ENCODE assay signal across 1 cellular context in genomic region chr20:22453244-22454080, GRCh38.
TF ChIP-seq lines count a peak whose summit lies in the region.

No MANE protein-coding gene starts in this region.

TF ChIP-seq in GM23338, 12 proteins besides CTCF, POLR2A, EP300 and RAD21 (continued from another document):
- TF ChIP-seq, protein P1, sequence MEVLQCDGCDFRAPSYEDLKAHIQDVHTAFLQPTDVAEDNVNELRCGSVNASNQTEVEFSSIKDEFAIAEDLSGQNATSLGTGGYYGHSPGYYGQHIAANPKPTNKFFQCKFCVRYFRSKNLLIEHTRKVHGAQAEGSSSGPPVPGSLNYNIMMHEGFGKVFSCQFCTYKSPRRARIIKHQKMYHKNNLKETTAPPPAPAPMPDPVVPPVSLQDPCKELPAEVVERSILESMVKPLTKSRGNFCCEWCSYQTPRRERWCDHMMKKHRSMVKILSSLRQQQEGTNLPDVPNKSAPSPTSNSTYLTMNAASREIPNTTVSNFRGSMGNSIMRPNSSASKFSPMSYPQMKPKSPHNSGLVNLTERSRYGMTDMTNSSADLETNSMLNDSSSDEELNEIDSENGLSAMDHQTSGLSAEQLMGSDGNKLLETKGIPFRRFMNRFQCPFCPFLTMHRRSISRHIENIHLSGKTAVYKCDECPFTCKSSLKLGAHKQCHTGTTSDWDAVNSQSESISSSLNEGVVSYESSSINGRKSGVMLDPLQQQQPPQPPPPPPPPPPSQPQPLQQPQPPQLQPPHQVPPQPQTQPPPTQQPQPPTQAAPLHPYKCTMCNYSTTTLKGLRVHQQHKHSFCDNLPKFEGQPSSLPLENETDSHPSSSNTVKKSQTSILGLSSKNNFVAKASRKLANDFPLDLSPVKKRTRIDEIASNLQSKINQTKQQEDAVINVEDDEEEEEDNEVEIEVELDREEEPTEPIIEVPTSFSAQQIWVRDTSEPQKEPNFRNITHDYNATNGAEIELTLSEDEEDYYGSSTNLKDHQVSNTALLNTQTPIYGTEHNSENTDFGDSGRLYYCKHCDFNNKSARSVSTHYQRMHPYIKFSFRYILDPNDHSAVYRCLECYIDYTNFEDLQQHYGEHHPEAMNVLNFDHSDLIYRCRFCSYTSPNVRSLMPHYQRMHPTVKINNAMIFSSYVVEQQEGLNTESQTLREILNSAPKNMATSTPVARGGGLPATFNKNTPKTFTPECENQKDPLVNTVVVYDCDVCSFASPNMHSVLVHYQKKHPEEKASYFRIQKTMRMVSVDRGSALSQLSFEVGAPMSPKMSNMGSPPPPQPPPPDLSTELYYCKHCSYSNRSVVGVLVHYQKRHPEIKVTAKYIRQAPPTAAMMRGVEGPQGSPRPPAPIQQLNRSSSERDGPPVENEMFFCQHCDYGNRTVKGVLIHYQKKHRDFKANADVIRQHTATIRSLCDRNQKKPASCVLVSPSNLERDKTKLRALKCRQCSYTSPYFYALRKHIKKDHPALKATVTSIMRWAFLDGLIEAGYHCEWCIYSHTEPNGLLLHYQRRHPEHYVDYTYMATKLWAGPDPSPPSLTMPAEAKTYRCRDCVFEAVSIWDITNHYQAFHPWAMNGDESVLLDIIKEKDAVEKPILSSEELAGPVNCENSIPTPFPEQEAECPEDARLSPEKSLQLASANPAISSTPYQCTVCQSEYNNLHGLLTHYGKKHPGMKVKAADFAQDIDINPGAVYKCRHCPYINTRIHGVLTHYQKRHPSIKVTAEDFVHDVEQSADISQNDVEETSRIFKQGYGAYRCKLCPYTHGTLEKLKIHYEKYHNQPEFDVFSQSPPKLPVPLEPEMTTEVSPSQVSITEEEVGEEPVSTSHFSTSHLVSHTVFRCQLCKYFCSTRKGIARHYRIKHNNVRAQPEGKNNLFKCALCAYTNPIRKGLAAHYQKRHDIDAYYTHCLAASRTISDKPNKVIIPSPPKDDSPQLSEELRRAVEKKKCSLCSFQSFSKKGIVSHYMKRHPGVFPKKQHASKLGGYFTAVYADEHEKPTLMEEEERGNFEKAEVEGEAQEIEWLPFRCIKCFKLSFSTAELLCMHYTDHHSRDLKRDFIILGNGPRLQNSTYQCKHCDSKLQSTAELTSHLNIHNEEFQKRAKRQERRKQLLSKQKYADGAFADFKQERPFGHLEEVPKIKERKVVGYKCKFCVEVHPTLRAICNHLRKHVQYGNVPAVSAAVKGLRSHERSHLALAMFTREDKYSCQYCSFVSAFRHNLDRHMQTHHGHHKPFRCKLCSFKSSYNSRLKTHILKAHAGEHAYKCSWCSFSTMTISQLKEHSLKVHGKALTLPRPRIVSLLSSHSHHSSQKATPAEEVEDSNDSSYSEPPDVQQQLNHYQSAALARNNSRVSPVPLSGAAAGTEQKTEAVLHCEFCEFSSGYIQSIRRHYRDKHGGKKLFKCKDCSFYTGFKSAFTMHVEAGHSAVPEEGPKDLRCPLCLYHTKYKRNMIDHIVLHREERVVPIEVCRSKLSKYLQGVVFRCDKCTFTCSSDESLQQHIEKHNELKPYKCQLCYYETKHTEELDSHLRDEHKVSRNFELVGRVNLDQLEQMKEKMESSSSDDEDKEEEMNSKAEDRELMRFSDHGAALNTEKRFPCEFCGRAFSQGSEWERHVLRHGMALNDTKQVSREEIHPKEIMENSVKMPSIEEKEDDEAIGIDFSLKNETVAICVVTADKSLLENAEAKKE (CRISPR knock-in tag; IDR thresholded peaks at IDR 0.05) = no peak
